Comparison of ENCODE assay signal across 9 cellular contexts in genomic region chr3:134650431-134651346, GRCh38. TPM values are rescaled to one million over a fixed set of nuclear protein-coding genes. Genes with fewer than 3 reads are reported as not detected.
A peak's percentile ranks its signal among the peaks of the same experiment; 100 is the strongest.
DNase-seq lines count a peak whose midpoint lies in the region; ATAC-seq and TF ChIP-seq lines count a peak whose summit lies in the region.
"Had no signal": no experiment of that assay in that cellular context is flagged by ENCODE, and none has a peak within 500 bp of the region (broad histone marks: within the 10 kb centered on the region; RNA-seq: fewer than 3 reads in every experiment).

Gene KY (minus strand): TSS chr3:134651022. CDS start chr3:134650960, 62 bp downstream.

- peaks cover 0 to 15% of the 10 kb centered on the region in 2 donors for H3K4me1 ChIP-seq in left lung

- ATAC-seq in left lung (peak; percentile 84), HG02623 (IDR thresholded peaks at IDR 0.05; ENCODE audit: unreplicated experiment) (no peak)

- peak within 1 kb of the TSS in 57 of 59 donors; percentile 28 to 92 (median 82) for H3K27ac ChIP-seq in dorsolateral prefrontal cortex
- H3K27ac ChIP-seq in left lung = no peak within 1 kb of the TSS

- no peaks in the 10 kb centered on the region for H3K36me3 ChIP-seq in left lung

- no peaks in the 10 kb centered on the region for H3K9me3 ChIP-seq in left lung

- TF ChIP-seq CTCF in dorsolateral prefrontal cortex (IDR thresholded peaks at IDR 0.05 in 54 of 56, conservative IDR thresholded peaks at IDR 0.05 in 2 of 56; ENCODE audit: low read depth in 1 of 56, partially characterized antibody in 56 of 56) = peak in 50 of 56 donors; percentile 2 to 59 (median 39)
- no peak for TF ChIP-seq CTCF in left lung (IDR thresholded peaks at IDR 0.05)

- H3K27me3 ChIP-seq in dorsolateral prefrontal cortex (no peaks in the 10 kb centered on the region), left lung (peaks cover 0 to 24% of the 10 kb centered on the region in 2 donors)

- intact Hi-C loops in dorsolateral prefrontal cortex (cut with DNase I) (no loop called here), left lung (cut with DNase I) (no loop called here)

- H3K4me3 ChIP-seq in dorsolateral prefrontal cortex (peak within 1 kb of the TSS; percentile 35 to 77 (median 65)), left lung (peak within 1 kb of the TSS; percentile 34)

- peak; percentile 45 for DNase-seq in DMS79 (lab: John Stamatoyannopoulos, UW)
- DNase-seq in NCI-H2171 treated with DMSO at 0.1 percent for 48 hours (lab: John Stamatoyannopoulos, UW) = peak; percentile 48
- DNase-seq in dorsolateral prefrontal cortex = peak in 8 of 10 donors; percentile 37 to 78 (median 65)
- peak; percentile 53 to 88 for DNase-seq in left lung
- peak; percentile 59 for DNase-seq in superior temporal gyrus (ENCODE audit: extremely low spot score)
- DNase-seq in stimulated activated CD4-positive, alpha-beta T cell treated with anti-CD3 and anti-CD28 coated beads, Interleukin-4, amount 100 ng/mL, for 1 hour = no peak
- DNase-seq in activated CD4-positive, alpha-beta T cell treated with anti-CD3 and anti-CD28 coated beads, Interleukin-2, amount 50 U/mL, for 1 hour = no peak
- DNase-seq: naive B cell had no signal

RNA-seq across cellular contexts. Expression of gene KY, which starts in this region (rescaled TPM):
- 10 to 100 TPM in 41 of 120 experiments, 1 to 10 TPM in 79; 4.3 to 14.2 (median 8.7) TPM for total RNA-seq in dorsolateral prefrontal cortex
- under 1 TPM; 0.10 to 0.23 TPM for total RNA-seq in left lung

Comparison
In these comparisons a context has a peak if more than half of its experiments do, and no peak if none do; other contexts are left out.
1. RNA of gene KY (total RNA-seq): 4.3 to 14.2 TPM in dorsolateral prefrontal cortex; 0.10 to 0.23 TPM in left lung; every median in the first group is over 4 times any median in the second.
2. Peak in DNase-seq, ATAC-seq and H3K4me3 ChIP-seq in left lung; RNA of the gene not detected or under 1 TPM.
3. DNase-seq: peak in DMS79 (single experiment), NCI-H2171 treated with DMSO at 0.1 percent for 48 hours (single experiment), dorsolateral prefrontal cortex (8 of 10) and superior temporal gyrus (single experiment); none in stimulated activated CD4-positive, alpha-beta T cell treated with anti-CD3 and anti-CD28 coated beads, Interleukin-4, amount 100 ng/mL, for 1 hour (single experiment) and activated CD4-positive, alpha-beta T cell treated with anti-CD3 and anti-CD28 coated beads, Interleukin-2, amount 50 U/mL, for 1 hour (single experiment).
4. H3K27ac ChIP-seq: peak in dorsolateral prefrontal cortex (57 of 59); none in left lung (0 of 2).
5. CTCF ChIP-seq: peak in dorsolateral prefrontal cortex (50 of 56); none in left lung (0 of 2).